In the genomic region with DNA sequence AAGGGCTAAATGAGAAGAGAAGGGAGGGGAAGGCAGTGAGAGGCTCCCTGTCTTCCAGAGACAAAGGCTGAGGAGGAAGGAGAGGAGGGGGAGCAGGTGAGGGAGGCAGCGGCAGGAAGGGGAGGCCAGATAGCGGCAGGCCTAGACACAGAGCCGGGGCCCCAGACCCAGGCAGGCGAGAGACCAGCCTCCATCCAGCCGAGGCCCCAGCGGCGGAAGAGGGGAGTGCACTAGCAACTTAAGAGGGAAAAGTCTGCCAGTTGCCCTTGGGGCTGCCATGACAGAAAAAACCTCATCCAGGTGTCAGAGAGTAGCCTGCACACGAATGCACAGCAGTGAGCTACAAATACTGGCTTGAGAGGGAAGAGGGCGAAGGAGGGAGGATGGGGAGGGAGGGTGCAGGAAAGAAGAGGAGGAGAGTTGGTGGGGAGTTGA, we compare ENCODE assay signal across 9 cellular contexts. TPM values are rescaled to one million over a fixed set of nuclear protein-coding genes. Genes with fewer than 3 reads are reported as not detected.
DNase-seq lines count a peak whose midpoint lies in the region; ATAC-seq, FAIRE-seq and TF ChIP-seq lines count a peak whose summit lies in the region.
"Had no signal": no experiment of that assay in that cellular context is flagged by ENCODE, and none has a peak within 500 bp of the region (broad histone marks: within the 10 kb centered on the region; RNA-seq: fewer than 3 reads in every experiment).

No MANE protein-coding gene starts in this region.

- intact Hi-C loops in activated CD4-positive, alpha-beta T cell treated with anti-CD3 and anti-CD28 coated beads for 36 hours (cut with DNase I, micrococcal nuclease): loop anchor here in 1 of 2 experiments (10.0 kb wide), 1 partner anchor 99 kb away; no protein-coding TSS in a partner anchor
- intact Hi-C loops in endothelial cell of umbilical vein (cut with micrococcal nuclease): loop anchor here (10.0 kb wide), 2 partner anchors 99 to 359 kb away; no protein-coding TSS in a partner anchor
- intact Hi-C loops in sigmoid colon (cut with DNase I): loop anchor here (10.0 kb wide), 1 partner anchor 99 kb away; no protein-coding TSS in a partner anchor

- H3K4me3 ChIP-seq in endothelial cell of umbilical vein (replicated peaks in 1 of 3; ENCODE audit: insufficient read depth in 1 of 3, low read depth in 1 of 3, low read length in 3 of 3) (no peak overlapping the region), sigmoid colon (no peak overlapping the region)

- H3K79me2 ChIP-seq in endothelial cell of umbilical vein (ENCODE audit: control insufficient read depth, insufficient read depth, low read length): no peaks in the 10 kb centered on the region

- peak overlapping the region; percentile 72 for H2AFZ ChIP-seq in endothelial cell of umbilical vein (ENCODE audit: low read depth, low read length)

- H4K20me1 ChIP-seq in endothelial cell of umbilical vein (replicated peaks; ENCODE audit: control insufficient read depth, extremely low read depth, insufficient read depth, low read length): no peaks in the 10 kb centered on the region

- POLR2A ChIA-PET in activated CD4-positive, alpha-beta T cell treated with anti-CD3 and anti-CD28 coated beads for 36 hours (lab: Charles Lee): no interaction called here
- POLR2A ChIA-PET in endothelial cell of umbilical vein (lab: Charles Lee): no interaction called here

- in situ Hi-C loops in SK-MEL-5 (cut with HindIII; ENCODE audit: low pct_unique_long_range_greater_than_20kb, low sequenced_read_pairs): no loop called here

- no peak for FAIRE-seq in endothelial cell of umbilical vein (lab: Jason Lieb, UNC)

- H3K9me1 ChIP-seq in endothelial cell of umbilical vein (replicated peaks; ENCODE audit: control insufficient read depth, extremely low read depth, insufficient read depth, low read length): no peaks in the 10 kb centered on the region

- H3K27me3 Mint-ChIP-seq in activated CD4-positive, alpha-beta T cell treated with anti-CD3 and anti-CD28 coated beads for 36 hours: no peaks in the 10 kb centered on the region

- TF ChIP-seq CTCF in endothelial cell of umbilical vein (IDR thresholded peaks at IDR 0.05; ENCODE audit: extremely low read depth in 1 of 2, insufficient read depth in 1 of 2, low read depth in 1 of 2, low read length in 2 of 2) (peak; percentile 32 to 60), sigmoid colon (IDR thresholded peaks at IDR 0.05) (peak in 1 of 4 experiments; percentile 19)

- peak; percentile 62 for DNase-seq in activated CD4-positive, alpha-beta T cell treated with anti-CD3 and anti-CD28 coated beads for 36 hours
- DNase-seq in activated CD4-positive, alpha-beta T cell treated with anti-CD3 and anti-CD28 coated beads for 4 hours: no peak
- peak; percentile 66 for DNase-seq in SK-MEL-5 (ENCODE audit: low read depth, low spot score)
- DNase-seq in endothelial cell of umbilical vein (ENCODE audit: low read depth, low spot score): peak; percentile 24
- peak; percentile 56 for DNase-seq in sigmoid colon
- no peak for DNase-seq in cortex of kidney (lab: John Stamatoyannopoulos, UW)
- DNase-seq in pons (ENCODE audit: low spot score): no peak
- no peak for DNase-seq in T1000 (lab: John Stamatoyannopoulos, UW)
- DNase-seq: activated T-cell treated with anti-CD3 and anti-CD28 coated beads, Interleukin-2, amount 50 U/mL, for 4 hours had no signal

- no peaks in the 10 kb centered on the region for H3K9me3 Mint-ChIP-seq in activated CD4-positive, alpha-beta T cell treated with anti-CD3 and anti-CD28 coated beads for 36 hours (ENCODE audit: low read depth)
- H3K9me3 Mint-ChIP-seq: activated T-cell treated with anti-CD3 and anti-CD28 coated beads, Interleukin-2, amount 50 U/mL, for 4 hours had no signal

- H3K9me3 ChIP-seq in endothelial cell of umbilical vein (replicated peaks; ENCODE audit: control insufficient read depth, insufficient read depth, low read length): no peaks in the 10 kb centered on the region
- H3K9me3 ChIP-seq in sigmoid colon: no peaks in the 10 kb centered on the region

- no peaks in the 10 kb centered on the region for H3K27me3 ChIP-seq in endothelial cell of umbilical vein (ENCODE audit: control insufficient read depth in 2 of 2, insufficient read depth in 2 of 2, low read length in 2 of 2)
- no peaks in the 10 kb centered on the region for H3K27me3 ChIP-seq in sigmoid colon

- H3K27ac ChIP-seq in endothelial cell of umbilical vein (ENCODE audit: insufficient read depth, low read depth, low read length) (no peak overlapping the region), sigmoid colon (no peak overlapping the region)

- CTCF ChIA-PET in activated CD4-positive, alpha-beta T cell treated with anti-CD3 and anti-CD28 coated beads for 36 hours (lab: Charles Lee): interaction anchor here (0.7 kb wide), 1 partner anchor 324 kb away, joined by 3 read pairs; the partner anchor contains the start of gene SLC2A11
- CTCF ChIA-PET in endothelial cell of umbilical vein (lab: Charles Lee): interaction anchor here (1.5 kb wide), 1 partner anchor 147 kb away, joined by 3 read pairs; no protein-coding TSS in a partner anchor

- H3K4me3 Mint-ChIP-seq in activated CD4-positive, alpha-beta T cell treated with anti-CD3 and anti-CD28 coated beads for 36 hours: no peak overlapping the region
- H3K4me3 Mint-ChIP-seq: activated T-cell treated with anti-CD3 and anti-CD28 coated beads, Interleukin-2, amount 50 U/mL, for 4 hours had no signal

- H3K36me3 ChIP-seq in endothelial cell of umbilical vein (ENCODE audit: control insufficient read depth in 2 of 2, extremely low read depth in 1 of 2, insufficient read depth in 2 of 2, low read length in 2 of 2) (no peaks in the 10 kb centered on the region), sigmoid colon (no peaks in the 10 kb centered on the region)

- no peak overlapping the region for H3K9ac ChIP-seq in endothelial cell of umbilical vein (replicated peaks; ENCODE audit: extremely low read depth, insufficient read depth, low read length)

- ATAC-seq in activated CD4-positive, alpha-beta T cell treated with anti-CD3 and anti-CD28 coated beads for 36 hours: peak; percentile 64

- TF ChIP-seq POLR2A in endothelial cell of umbilical vein (IDR thresholded peaks at IDR 0.05; ENCODE audit: low read depth, low read length) (no peak), sigmoid colon (IDR thresholded peaks at IDR 0.05) (no peak)

- no peaks in the 10 kb centered on the region for H3K36me3 Mint-ChIP-seq in activated CD4-positive, alpha-beta T cell treated with anti-CD3 and anti-CD28 coated beads for 36 hours (ENCODE audit: low read depth)

- WGBS in sigmoid colon, 2 donors: 43 to 63% methylated on average over 9 of the region's 9 CpGs

- no TSS peak for BruUV-seq in endothelial cell of umbilical vein (replicated peaks; lab: Mats Ljungman, UMichigan)

- H3K4me1 ChIP-seq in endothelial cell of umbilical vein (ENCODE audit: control insufficient read depth, extremely low read depth, insufficient read depth, low read length) (peaks cover 5% of the 10 kb centered on the region), sigmoid colon (peaks cover 0 to 7% (median 0%) of the 10 kb centered on the region in 4 donors)

- no peaks in the 10 kb centered on the region for H3K4me1 Mint-ChIP-seq in activated CD4-positive, alpha-beta T cell treated with anti-CD3 and anti-CD28 coated beads for 36 hours

- TF ChIP-seq EP300 in sigmoid colon (IDR thresholded peaks at IDR 0.05): no peak

- H3K27ac Mint-ChIP-seq in activated CD4-positive, alpha-beta T cell treated with anti-CD3 and anti-CD28 coated beads for 36 hours: no peak overlapping the region

- H3K4me2 ChIP-seq in endothelial cell of umbilical vein (ENCODE audit: insufficient read depth, low read length): no peak overlapping the region

- dilution Hi-C loops in endothelial cell of umbilical vein (cut with MboI; ENCODE audit: extremely low pct_ligation_motif_present, low sequenced_read_pairs): no loop called here

TF ChIP-seq in endothelial cell of umbilical vein, 7 proteins besides CTCF, POLR2A, EP300 and RAD21:
- TF ChIP-seq FOS (IDR thresholded peaks at IDR 0.05; ENCODE audit: borderline replicate concordance, insufficient read depth, low read length) (no peak), EZH2 (IDR thresholded peaks at IDR 0.05; ENCODE audit: borderline replicate concordance, low read depth, low read length, severe bottlenecking) (no peak), MYC (IDR thresholded peaks at IDR 0.05; ENCODE audit: low read depth, low read length) (no peak), POLR2AphosphoS5 (IDR thresholded peaks at IDR 0.05; ENCODE audit: insufficient read depth, low read depth, low read length) (no peak), MAX (IDR thresholded peaks at IDR 0.05; ENCODE audit: insufficient read depth, insufficient read length) (no peak)
TF ChIP-seq in endothelial cell of umbilical vein: peak in this region for 0.

RNA-seq across cellular contexts. Expression of gene IGLL1, which starts 46.7 kb away (rescaled TPM):
- not detected for total RNA-seq in activated CD4-positive, alpha-beta T cell treated with anti-CD3 and anti-CD28 coated beads for 36 hours
- not detected in 2 replicates for total RNA-seq in SK-MEL-5 (2014; rRNA removed; shearing (Covaris generic))
- not detected in 2 replicates for polyA plus RNA-seq in SK-MEL-5 (2015; cell fraction: cytosol; rRNA removed)
- polyA plus RNA-seq in SK-MEL-5 (2015; cell fraction: nucleus; rRNA removed): not detected in 2 replicates
- total RNA-seq in endothelial cell of umbilical vein (not detected in 2 replicates), sigmoid colon (not detected)
- polyA plus RNA-seq in endothelial cell of umbilical vein (not detected in 2 replicates), sigmoid colon (not detected)
- not detected in 2 replicates for polyA plus RNA-seq in endothelial cell of umbilical vein (2011; cell fraction: cytosol; rRNA removed)
- not detected in 2 replicates for polyA plus RNA-seq in endothelial cell of umbilical vein (2011; cell fraction: nucleus; rRNA removed)
- not detected in 2 replicates for polyA plus RNA-seq in endothelial cell of umbilical vein (2012)
- not detected in 2 replicates for polyA minus RNA-seq in endothelial cell of umbilical vein
- not detected for polyA minus RNA-seq in endothelial cell of umbilical vein (2011; cell fraction: cytosol; rRNA and poly(A)+ RNA removed)
- not detected in 2 replicates for polyA minus RNA-seq in endothelial cell of umbilical vein (2011; cell fraction: nucleus; rRNA and poly(A)+ RNA removed)
- total RNA-seq: activated T-cell treated with anti-CD3 and anti-CD28 coated beads, Interleukin-2, amount 50 U/mL, for 4 hours had no signal

Comparison
In these comparisons a context has a peak if more than half of its experiments do, and no peak if none do; other contexts are left out.
1. DNase-seq: peak in activated CD4-positive, alpha-beta T cell treated with anti-CD3 and anti-CD28 coated beads for 36 hours (single experiment), SK-MEL-5 (single experiment), endothelial cell of umbilical vein (single experiment) and sigmoid colon (single experiment); none in activated CD4-positive, alpha-beta T cell treated with anti-CD3 and anti-CD28 coated beads for 4 hours (0 of 2), cortex of kidney (single experiment), pons (single experiment) and T1000 (single experiment).